ENCODE assay signal across 21 cellular contexts in the genomic region with DNA sequence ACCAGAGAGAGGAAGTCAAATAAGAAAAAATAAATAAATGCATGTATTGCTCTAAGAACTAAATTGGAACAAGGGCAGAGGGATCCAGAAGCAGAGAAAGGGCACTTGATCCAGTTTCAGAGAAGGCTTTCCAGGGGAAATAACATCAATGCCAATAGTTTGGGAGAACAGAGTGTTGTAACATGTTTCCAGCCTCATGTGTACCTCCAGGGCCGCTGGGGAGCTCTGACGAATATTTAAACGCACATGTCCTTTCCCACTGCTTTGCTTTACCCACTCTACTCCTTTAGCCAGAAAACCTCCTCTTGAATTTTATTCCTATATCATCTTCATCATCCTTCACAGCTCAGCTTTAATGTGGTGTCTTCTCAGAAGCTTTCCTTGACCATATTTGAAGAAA.
DNase-seq lines count a peak whose midpoint lies in the region; ATAC-seq and TF ChIP-seq lines count a peak whose summit lies in the region.
"Had no signal": no experiment of that assay in that cellular context is flagged by ENCODE, and none has a peak within 500 bp of the region (broad histone marks: within the 10 kb centered on the region; RNA-seq: fewer than 3 reads in every experiment).

No MANE protein-coding gene starts in this region.

- H3K4me1 ChIP-seq in right atrium auricular region (no peaks in the 10 kb centered on the region), hepatocyte (ENCODE audit: insufficient read depth) (peaks cover 27% of the 10 kb centered on the region), parathyroid adenoma (peaks cover 26% of the 10 kb centered on the region), upper lobe of right lung (no peaks in the 10 kb centered on the region)

- 92% methylated on average over 3 of the region's 3 CpGs for WGBS in hepatocyte (ENCODE audit: low lambda C conversion rate, missing lambda C conversion rate)

- ATAC-seq in Right ventricle myocardium superior (ENCODE audit: poor library complexity) (peak; percentile 42), upper lobe of right lung (peak; percentile 28)
- ATAC-seq: A549, Panc1 had no signal

- no peak overlapping the region for H2AFZ ChIP-seq in hepatocyte
- H2AFZ ChIP-seq in parathyroid adenoma = peak overlapping the region; percentile 6
- H2AFZ ChIP-seq: GM23248 had no signal

- no peak overlapping the region for H3K9ac ChIP-seq in parathyroid adenoma
- H3K9ac ChIP-seq: GM23248, SK-N-SH had no signal

- intact Hi-C loops in Right ventricle myocardium superior (cut with DNase I) (no loop called here), upper lobe of right lung (cut with DNase I) (no loop called here)

- no peak overlapping the region for H3K4me3 ChIP-seq in right atrium auricular region
- H3K4me3 ChIP-seq in hepatocyte = no peak overlapping the region
- H3K4me3 ChIP-seq in parathyroid adenoma (ENCODE audit: low read depth, low read length) = no peak overlapping the region
- H3K4me3 ChIP-seq in upper lobe of right lung = no peak overlapping the region
- H3K4me3 ChIP-seq: A549, GM23248 had no signal

- no peaks in the 10 kb centered on the region for H3K36me3 ChIP-seq in right atrium auricular region
- no peaks in the 10 kb centered on the region for H3K36me3 ChIP-seq in hepatocyte (replicated peaks; ENCODE audit: insufficient read depth, low read depth)
- no peaks in the 10 kb centered on the region for H3K36me3 ChIP-seq in parathyroid adenoma (ENCODE audit: control insufficient read depth, insufficient read depth, low read length)
- no peaks in the 10 kb centered on the region for H3K36me3 ChIP-seq in upper lobe of right lung

- no peak for TF ChIP-seq CTCF in right atrium auricular region (IDR thresholded peaks at IDR 0.05)
- no peak for TF ChIP-seq CTCF in hepatocyte (IDR thresholded peaks at IDR 0.05; ENCODE audit: poor library complexity)
- TF ChIP-seq CTCF in parathyroid adenoma (IDR thresholded peaks at IDR 0.05) = no peak
- no peak for TF ChIP-seq CTCF in upper lobe of right lung (IDR thresholded peaks at IDR 0.05)

- H3K27me3 ChIP-seq in right atrium auricular region (no peaks in the 10 kb centered on the region), hepatocyte (no peaks in the 10 kb centered on the region), parathyroid adenoma (ENCODE audit: control insufficient read depth, insufficient read depth, low read length) (no peaks in the 10 kb centered on the region), upper lobe of right lung (no peaks in the 10 kb centered on the region)

- no peaks in the 10 kb centered on the region for H3K9me2 ChIP-seq in hepatocyte (replicated peaks; ENCODE audit: insufficient read depth)
- H3K9me2 ChIP-seq: SK-N-SH had no signal

- DNase-seq in Right ventricle myocardium superior (no peak), right atrium auricular region (ENCODE audit: low spot score) (no peak), hepatocyte (ENCODE audit: low spot score) (no peak), upper lobe of right lung (no peak), AG20443 (ENCODE audit: low spot score) (no peak), amygdala (lab: John Stamatoyannopoulos, UW) (no peak)
- DNase-seq in activated CD4-positive, CD25-positive, alpha-beta regulatory T cell (lab: John Stamatoyannopoulos, UW) = no peak
- DNase-seq: C1 segment of cervical spinal cord; CD4-positive, alpha-beta memory T cell; COR-L47; GM23248; H9; KBM-7; MM.1S; NCI-H2029; NCI-H2227 treated with DMSO at 0.1 percent for 48 hours; NCI-H526 treated with DMSO at 0.1 percent for 48 hours; SK-N-SH had no signal

- no peak overlapping the region for H3K4me2 ChIP-seq in hepatocyte
- no peak overlapping the region for H3K4me2 ChIP-seq in parathyroid adenoma (ENCODE audit: low read length)
- H3K4me2 ChIP-seq: A549, SK-N-SH had no signal

- H4K20me1 ChIP-seq in hepatocyte (ENCODE audit: insufficient read depth, poor library complexity, severe bottlenecking) = no peaks in the 10 kb centered on the region

- H3K9me3 ChIP-seq in right atrium auricular region = no peaks in the 10 kb centered on the region
- no peaks in the 10 kb centered on the region for H3K9me3 ChIP-seq in hepatocyte (ENCODE audit: low read depth)
- no peaks in the 10 kb centered on the region for H3K9me3 ChIP-seq in parathyroid adenoma (ENCODE audit: control insufficient read depth, low read length)
- H3K9me3 ChIP-seq in upper lobe of right lung = no peaks in the 10 kb centered on the region
- H3K9me3 ChIP-seq: A549, SK-N-SH had no signal

- no peaks in the 10 kb centered on the region for H3K79me2 ChIP-seq in hepatocyte
- no peaks in the 10 kb centered on the region for H3K79me2 ChIP-seq in parathyroid adenoma

- H3K27ac ChIP-seq in right atrium auricular region = no peak overlapping the region
- peak overlapping the region; percentile 47 for H3K27ac ChIP-seq in hepatocyte
- H3K27ac ChIP-seq in parathyroid adenoma = no peak overlapping the region
- no peak overlapping the region for H3K27ac ChIP-seq in upper lobe of right lung
- H3K27ac ChIP-seq: A549, GM23248 had no signal
